Comparison of ENCODE assay signal across 6 cellular contexts in the genomic region with DNA sequence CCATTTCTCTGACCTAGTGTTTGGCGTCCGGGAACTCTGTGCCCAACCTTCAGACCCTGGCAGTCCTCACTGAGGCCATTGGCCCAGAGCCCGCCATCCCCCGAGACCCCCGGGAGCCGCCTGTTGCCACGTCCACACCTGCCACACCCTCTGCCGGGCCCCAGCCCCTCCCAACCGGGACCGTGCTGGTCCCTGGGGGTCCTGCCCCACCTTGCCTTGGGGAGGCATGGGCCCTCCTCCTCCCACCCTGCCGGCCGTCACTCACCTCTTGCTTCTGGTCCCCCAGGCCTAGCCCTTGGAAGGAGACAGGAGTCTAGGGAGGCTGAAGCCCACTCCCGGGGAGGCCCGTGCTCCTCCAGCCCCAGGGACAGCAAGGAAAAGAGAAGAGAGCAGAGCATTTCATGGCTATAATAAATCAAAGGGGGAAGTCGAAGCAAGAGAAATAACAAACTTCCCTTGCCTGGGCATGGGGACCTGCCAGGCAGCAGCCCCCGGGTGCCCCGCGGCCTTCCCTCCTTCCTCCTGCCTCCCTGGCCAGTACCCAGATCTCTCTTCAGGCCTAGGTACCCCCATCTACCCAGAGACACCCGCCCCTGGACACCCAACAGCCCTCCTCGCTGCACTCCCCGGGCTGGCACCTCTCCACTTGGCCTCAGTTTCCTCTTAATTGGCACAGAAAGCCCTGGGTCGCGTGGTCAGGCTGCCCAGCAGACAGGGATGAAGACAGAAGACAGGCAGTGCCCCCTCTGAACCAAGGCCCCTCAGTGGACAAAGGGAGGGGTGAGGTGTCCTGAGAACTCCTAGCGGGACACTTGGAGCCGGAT. TPM values are rescaled to one million over a fixed set of nuclear protein-coding genes. Genes with fewer than 3 reads are reported as not detected.
DNase-seq lines count a peak whose midpoint lies in the region; ATAC-seq and TF ChIP-seq lines count a peak whose summit lies in the region.

No MANE protein-coding gene starts in this region.

- H3K9me3 ChIP-seq in adrenal gland (replicated peaks in 1 of 3): no peaks in the 10 kb centered on the region
- H3K9me3 ChIP-seq in prostate gland: no peaks in the 10 kb centered on the region
- H3K9me3 ChIP-seq in MG63: no peaks in the 10 kb centered on the region

- intact Hi-C loops in adrenal gland (cut with DNase I) (no loop called here), prostate gland (cut with DNase I) (no loop called here)

- H3K4me3 ChIP-seq in adrenal gland (peak overlapping the region in 1 of 4 donors; percentile 11), prostate gland (no peak overlapping the region), MG63 (no peak overlapping the region)

- peak overlapping the region; percentile 75 to 96 (median 86) for H3K27ac ChIP-seq in adrenal gland
- H3K27ac ChIP-seq in prostate gland: peak overlapping the region; percentile 15 to 51

- DNase-seq in adrenal gland (no peak), prostate gland (ENCODE audit: low spot score) (no peak), germinal center (ENCODE audit: low spot score) (no peak), MG63 (no peak)

- no peaks in the 10 kb centered on the region for H3K36me3 ChIP-seq in adrenal gland (replicated peaks in 1 of 2)
- H3K36me3 ChIP-seq in prostate gland: no peaks in the 10 kb centered on the region
- H3K36me3 ChIP-seq in MG63: no peaks in the 10 kb centered on the region

- WGBS in adrenal gland, 4 donors: 67 to 74% (median 73%) methylated on average over 18 to 25 of the region's 25 CpGs
- WGBS in prostate gland: 78% methylated on average over 25 of the region's 25 CpGs

- H3K4me1 ChIP-seq in adrenal gland (replicated peaks in 1 of 2): peaks cover 6 to 7% of the 10 kb centered on the region in 2 donors
- peaks cover under 1% of the 10 kb centered on the region for H3K4me1 ChIP-seq in prostate gland (replicated peaks)

- TF ChIP-seq POLR2A in adrenal gland (IDR thresholded peaks at IDR 0.05): no peak
- no peak for TF ChIP-seq POLR2A in prostate gland (IDR thresholded peaks at IDR 0.05)

- H3K27me3 ChIP-seq in adrenal gland (no peaks in the 10 kb centered on the region), prostate gland (replicated peaks; ENCODE audit: insufficient read depth) (no peaks in the 10 kb centered on the region), MG63 (no peaks in the 10 kb centered on the region)

- TF ChIP-seq CTCF in adrenal gland (IDR thresholded peaks at IDR 0.05) (no peak), prostate gland (IDR thresholded peaks at IDR 0.05) (no peak)

- ATAC-seq in HG03108 (IDR thresholded peaks at IDR 0.05; ENCODE audit: unreplicated experiment): peak; percentile 1
- no peak for ATAC-seq in GM19455 (IDR thresholded peaks at IDR 0.05; ENCODE audit: unreplicated experiment)

RNA-seq across cellular contexts. Expression of gene SLC39A13, which starts 13.0 kb away (rescaled TPM):
- total RNA-seq in adrenal gland: 10 to 100 TPM; 35.8 to 92.9 (median 58.6) TPM
- polyA plus RNA-seq in adrenal gland: 10 to 100 TPM in 2 of 3 donors, 1 to 10 TPM in 1; 8.2 to 80.5 (median 64.5) TPM
- total RNA-seq in prostate gland: 10 to 100 TPM; 53.1 to 93.7 TPM
- total RNA-seq in MG63 (2014; rRNA removed; shearing (Covaris generic); ENCODE audit: low replicate concordance): 34.0 and 51.1 TPM in 2 replicates

RNA-seq across cellular contexts. Expression of gene SPI1, which starts 17.1 kb away (rescaled TPM):
- 10 to 100 TPM; 26.3 to 65.6 (median 42.1) TPM for total RNA-seq in adrenal gland
- polyA plus RNA-seq in adrenal gland: 10 to 100 TPM in 2 of 3 donors, 1 to 10 TPM in 1; 7.0 to 79.2 (median 43.0) TPM
- total RNA-seq in prostate gland: 10 to 100 TPM in 1 of 2 donors, 1 to 10 TPM in 1; 6.8 to 13.4 TPM
- not detected in 2 replicates for total RNA-seq in MG63 (2014; rRNA removed; shearing (Covaris generic); ENCODE audit: low replicate concordance)

RNA-seq across cellular contexts. Expression of gene PSMC3, which starts 30.8 kb away (rescaled TPM):
- 100 to 1,000 TPM in 5 of 8 donors, 10 to 100 TPM in 3; 85.4 to 164 (median 123) TPM for total RNA-seq in adrenal gland
- 100 to 1,000 TPM; 110 to 291 (median 137) TPM for polyA plus RNA-seq in adrenal gland
- total RNA-seq in prostate gland: 100 to 1,000 TPM in 1 of 2 donors, 10 to 100 TPM in 1; 99.2 to 133 TPM
- total RNA-seq in MG63 (2014; rRNA removed; shearing (Covaris generic); ENCODE audit: low replicate concordance): 147 and 165 TPM in 2 replicates

RNA-seq across cellular contexts. Expression of gene MYBPC3, which starts 42.9 kb away (rescaled TPM):
- total RNA-seq in adrenal gland (1 to 10 TPM in 7 of 8 donors, under 1 TPM in 1; 0.54 to 4.4 (median 1.8) TPM), prostate gland (under 1 TPM in 1 of 2 donors, not detected in 1; 0.91 TPM)
- polyA plus RNA-seq in adrenal gland: 1 to 10 TPM; 1.5 to 5.8 (median 2.9) TPM
- not detected in 2 replicates for total RNA-seq in MG63 (2014; rRNA removed; shearing (Covaris generic); ENCODE audit: low replicate concordance)

RNA-seq across cellular contexts. Expression of gene RAPSN, which starts 53.5 kb away (rescaled TPM):
- total RNA-seq in adrenal gland: 1 to 10 TPM in 7 of 8 donors, under 1 TPM in 1; 0.18 to 5.1 (median 2.1) TPM
- 1 to 10 TPM in 2 of 3 donors, under 1 TPM in 1; 0.33 to 4.7 (median 3.9) TPM for polyA plus RNA-seq in adrenal gland
- total RNA-seq in prostate gland: 1 to 10 TPM in 1 of 2 donors, not detected in 1; 1.3 TPM
- 0.16 TPM in 1 of 2 replicates, not detected in the other for total RNA-seq in MG63 (2014; rRNA removed; shearing (Covaris generic); ENCODE audit: low replicate concordance)
